22 cellular contexts compared by ENCODE assay signal in genomic region chr6:83294676-83295075, GRCh38.
"Had no signal": no experiment of that assay in that cellular context is flagged by ENCODE, and none has a peak within 500 bp of the region (broad histone marks: within the 10 kb centered on the region; RNA-seq: fewer than 3 reads in every experiment).

No MANE protein-coding gene starts in this region.

- DNase-seq: activated B cell treated with CpG ODN at 0.5 μM for 24 hours; activated CD4-positive, alpha-beta T cell treated with anti-CD3 and anti-CD28 coated beads, Interleukin-2, amount 50 U/mL, for 1 hour; activated CD8-positive, alpha-beta T cell treated with anti-CD3 and anti-CD28 coated beads for 36 hours; activated naive CD8-positive, alpha-beta T cell treated with anti-CD3 and anti-CD28 coated beads, Interleukin-2, amount 50 U/mL, for 24 hours; activated T-cell treated with anti-CD3 and anti-CD28 coated beads, Interleukin-2, amount 50 U/mL, for 48 hours; amygdala; caudate nucleus; dermis blood vessel endothelial cell; effector CD4-positive, alpha-beta T cell; esophagus squamous epithelium; foreskin melanocyte; left ventricle myocardium inferior; mucosa of descending colon; posterior cingulate gyrus; right cardiac atrium; stimulated activated CD4-positive, alpha-beta T cell treated with anti-CD3 and anti-CD28 coated beads, Interleukin-15, amount 100 ng/mL, for 24 hours; stimulated activated naive CD4-positive, alpha-beta T cell treated with Interleukin-2 at 50 U/mL for 16 hours; T1000 had no signal

- H3K36me3 Mint-ChIP-seq: activated naive CD4-positive, alpha-beta T cell treated with anti-CD3 and anti-CD28 coated beads, Interleukin-2, amount 50 U/mL, for 24 hours had no signal

- H3K4me3 Mint-ChIP-seq: activated B cell treated with CpG ODN at 0.5 μM for 24 hours; activated CD8-positive, alpha-beta T cell treated with anti-CD3 and anti-CD28 coated beads for 36 hours; activated naive CD4-positive, alpha-beta T cell treated with anti-CD3 and anti-CD28 coated beads, Interleukin-2, amount 50 U/mL, for 24 hours; activated naive CD8-positive, alpha-beta T cell treated with anti-CD3 and anti-CD28 coated beads, Interleukin-2, amount 50 U/mL, for 24 hours; natural killer cell treated with Interleukin-12 subunit alpha and Interleukin-12 subunit beta and Interleukin-15 and Interleukin-18, amount 100 ng/mL, for 72 hours had no signal

- ATAC-seq: activated CD8-positive, alpha-beta T cell treated with anti-CD3 and anti-CD28 coated beads for 36 hours; activated naive CD8-positive, alpha-beta T cell treated with anti-CD3 and anti-CD28 coated beads, Interleukin-2, amount 50 U/mL, for 24 hours; mucosa of descending colon; natural killer cell treated with Interleukin-12 subunit alpha and Interleukin-12 subunit beta and Interleukin-15 and Interleukin-18, amount 100 ng/mL, for 72 hours had no signal

- H3K27me3 ChIP-seq: esophagus squamous epithelium, tibial nerve had no signal

- H3K9me3 Mint-ChIP-seq: activated B cell treated with CpG ODN at 0.5 μM for 24 hours had no signal

- H3K4me3 ChIP-seq: esophagus squamous epithelium, left ventricle myocardium inferior, mucosa of descending colon, tibial nerve had no signal

- H3K4me1 ChIP-seq: esophagus squamous epithelium, left ventricle myocardium inferior, tibial nerve had no signal

- H3K36me3 ChIP-seq: left ventricle myocardium inferior, tibial nerve had no signal

- H3K27ac Mint-ChIP-seq: activated B cell treated with CpG ODN at 0.5 μM for 24 hours; activated CD8-positive, alpha-beta T cell treated with anti-CD3 and anti-CD28 coated beads for 36 hours; activated naive CD4-positive, alpha-beta T cell treated with anti-CD3 and anti-CD28 coated beads, Interleukin-2, amount 50 U/mL, for 24 hours; activated naive CD8-positive, alpha-beta T cell treated with anti-CD3 and anti-CD28 coated beads, Interleukin-2, amount 50 U/mL, for 24 hours; activated T-helper 2 cell treated with anti-CD3 and anti-CD28 coated beads, Interferon-gamma antibody, Interleukin-2, Interleukin-4, amounts not matched to agents 10 μg/mL and 5 μg/mL and 100 μg/mL, durations not matched to agents 14 hours and 24 hours and 36 hours; natural killer cell treated with Interleukin-12 subunit alpha and Interleukin-12 subunit beta and Interleukin-15 and Interleukin-18, amount 100 ng/mL, for 72 hours had no signal

- H3K9me3 ChIP-seq: esophagus squamous epithelium, mucosa of descending colon had no signal

- H3K4me1 Mint-ChIP-seq: activated B cell treated with CpG ODN at 0.5 μM for 24 hours; activated naive CD4-positive, alpha-beta T cell treated with anti-CD3 and anti-CD28 coated beads, Interleukin-2, amount 50 U/mL, for 24 hours had no signal
